ENCODE assay signal across 8 cellular contexts in genomic region chr12:56332512-56333196, GRCh38. TPM values are rescaled to one million over a fixed set of nuclear protein-coding genes. Genes with fewer than 3 reads are reported as not detected.
DNase-seq lines count a peak whose midpoint lies in the region; ATAC-seq and TF ChIP-seq lines count a peak whose summit lies in the region.

No MANE protein-coding gene starts in this region.

- no peaks in the 10 kb centered on the region for H3K27me3 ChIP-seq in adrenal gland
- H3K27me3 ChIP-seq in left lung, result no peaks in the 10 kb centered on the region
- no peaks in the 10 kb centered on the region for H3K27me3 ChIP-seq in thoracic aorta (replicated peaks; ENCODE audit: insufficient read depth)

- intact Hi-C loops in adrenal gland (cut with DNase I), result no loop called here
- intact Hi-C loops in left lung (cut with DNase I), result no loop called here

- 90 to 97% (median 95%) methylated on average over 11 of the region's 11 CpGs for WGBS in adrenal gland, 4 donors

- no peak for TF ChIP-seq CTCF in adrenal gland (IDR thresholded peaks at IDR 0.05)
- TF ChIP-seq CTCF in left lung (IDR thresholded peaks at IDR 0.05), result no peak
- TF ChIP-seq CTCF in thoracic aorta (IDR thresholded peaks at IDR 0.05), result no peak

- peaks cover 0 to 7% of the 10 kb centered on the region in 2 donors for H3K36me3 ChIP-seq in adrenal gland (replicated peaks in 1 of 2)
- H3K36me3 ChIP-seq in left lung, result peaks cover 0 to 7% of the 10 kb centered on the region in 2 donors
- H3K36me3 ChIP-seq in thoracic aorta, result peaks cover 1% of the 10 kb centered on the region

- H3K36me3 Mint-ChIP-seq in activated CD4-positive, alpha-beta T cell treated with anti-CD3 and anti-CD28 coated beads, Interleukin-2, amount 10 ng/mL, durations not matched to agents 7 days and 5 days (ENCODE audit: low read depth), result peaks cover 7% of the 10 kb centered on the region

- TF ChIP-seq POLR2A in adrenal gland (IDR thresholded peaks at IDR 0.05), result no peak

- H3K9me3 ChIP-seq in adrenal gland (replicated peaks in 1 of 3) (no peaks in the 10 kb centered on the region), left lung (no peaks in the 10 kb centered on the region), thoracic aorta (no peaks in the 10 kb centered on the region)

- no peaks in the 10 kb centered on the region for H3K27me3 Mint-ChIP-seq in activated CD4-positive, alpha-beta T cell treated with anti-CD3 and anti-CD28 coated beads, Interleukin-2, amount 10 ng/mL, durations not matched to agents 7 days and 5 days

- peak overlapping the region; percentile 88 for H3K4me3 Mint-ChIP-seq in activated CD4-positive, alpha-beta T cell treated with anti-CD3 and anti-CD28 coated beads, Interleukin-2, amount 10 ng/mL, durations not matched to agents 7 days and 5 days

- H3K4me1 Mint-ChIP-seq in activated CD4-positive, alpha-beta T cell treated with anti-CD3 and anti-CD28 coated beads, Interleukin-2, amount 10 ng/mL, durations not matched to agents 7 days and 5 days, result peaks cover 36% of the 10 kb centered on the region

- DNase-seq in activated CD4-positive, alpha-beta T cell treated with anti-CD3 and anti-CD28 coated beads, Interleukin-2, amount 10 ng/mL, durations not matched to agents 7 days and 5 days, result no peak
- no peak for DNase-seq in activated CD4-positive, alpha-beta T cell treated with anti-CD3 and anti-CD28 coated beads for 48 hours
- DNase-seq in adrenal gland, result no peak
- no peak for DNase-seq in left lung
- DNase-seq in thoracic aorta (ENCODE audit: low spot score), result no peak
- DNase-seq in NCI-H2171 (lab: John Stamatoyannopoulos, UW), result no peak
- no peak for DNase-seq in SIG-M5 treated with dmso at 0.1 percent for 504 hours (lab: John Stamatoyannopoulos, UW; ENCODE audit: unreplicated experiment)

- H3K4me3 ChIP-seq in adrenal gland (peak overlapping the region in 2 of 4 donors; percentile 57 to 58), left lung (peak overlapping the region in 1 of 2 donors; percentile 53), thoracic aorta (peak overlapping the region; percentile 78)

- no peak for ATAC-seq in left lung
- no peak for ATAC-seq in thoracic aorta (ENCODE audit: insufficient number of reproducible peaks, low FRiP score, low read depth)
- ATAC-seq in activated CD4-positive, CD25-positive, alpha-beta regulatory T cell treated with anti-CD3 and anti-CD28 coated beads, Interleukin-2, amount 50 U/mL, for 24 hours, result no peak

- peaks cover 7 to 18% of the 10 kb centered on the region in 2 donors for H3K4me1 ChIP-seq in adrenal gland (replicated peaks in 1 of 2)
- H3K4me1 ChIP-seq in left lung, result peaks cover 0 to 26% of the 10 kb centered on the region in 2 donors
- peaks cover 3 to 11% of the 10 kb centered on the region in 2 donors for H3K4me1 ChIP-seq in thoracic aorta (ENCODE audit: control insufficient read depth in 1 of 2, low read depth in 2 of 2)

- POLR2A ChIA-PET in activated CD4-positive, alpha-beta T cell treated with anti-CD3 and anti-CD28 coated beads, Interleukin-2, amount 10 ng/mL, durations not matched to agents 7 days and 5 days (lab: Charles Lee), result no interaction called here

- CTCF ChIA-PET in activated CD4-positive, alpha-beta T cell treated with anti-CD3 and anti-CD28 coated beads, Interleukin-2, amount 10 ng/mL, durations not matched to agents 7 days and 5 days (lab: Charles Lee), result interaction anchor here (0.9 to 3.1 kb wide), 10 partner anchors 9 to 304 kb away, joined by 3 to 15 read pairs (median 4); partner anchors contain the start of genes CNPY2 and SMARCC2

- H3K27ac Mint-ChIP-seq in activated CD4-positive, alpha-beta T cell treated with anti-CD3 and anti-CD28 coated beads, Interleukin-2, amount 10 ng/mL, durations not matched to agents 7 days and 5 days, result peak overlapping the region; percentile 97

- no peaks in the 10 kb centered on the region for H3K9me3 Mint-ChIP-seq in activated CD4-positive, alpha-beta T cell treated with anti-CD3 and anti-CD28 coated beads, Interleukin-2, amount 10 ng/mL, durations not matched to agents 7 days and 5 days

- peak overlapping the region in 4 of 5 donors; percentile 85 to 96 (median 90) for H3K27ac ChIP-seq in adrenal gland
- peak overlapping the region; percentile 93 to 95 for H3K27ac ChIP-seq in left lung
- H3K27ac ChIP-seq in thoracic aorta, result peak overlapping the region; percentile 91 to 93

RNA-seq across cellular contexts. Expression of gene PAN2, which starts 1.1 kb away (rescaled TPM):
- total RNA-seq in activated CD4-positive, alpha-beta T cell treated with anti-CD3 and anti-CD28 coated beads, Interleukin-2, amount 10 ng/mL, durations not matched to agents 7 days and 5 days, result 10 to 100 TPM; 76.9 to 78.9 TPM
- 100 to 1,000 TPM in 1 of 8 donors, 10 to 100 TPM in 7; 19.6 to 124 (median 54.8) TPM for total RNA-seq in adrenal gland
- 100 to 1,000 TPM in 2 of 3 donors, 10 to 100 TPM in 1; 40.8 to 111 (median 102) TPM for polyA plus RNA-seq in adrenal gland
- total RNA-seq in left lung, result 10 to 100 TPM; 49.9 to 58.4 TPM
- total RNA-seq in thoracic aorta, result 10 to 100 TPM; 39.8 to 42.7 TPM

RNA-seq across cellular contexts. Expression of gene IL23A, which starts 6.0 kb away (rescaled TPM):
- total RNA-seq in activated CD4-positive, alpha-beta T cell treated with anti-CD3 and anti-CD28 coated beads, Interleukin-2, amount 10 ng/mL, durations not matched to agents 7 days and 5 days, result 1 to 10 TPM; 6.1 to 8.0 TPM
- total RNA-seq in adrenal gland (under 1 TPM in 3 of 8 donors, not detected in 5; 0.29 to 0.65 (median 0.60) TPM), left lung (1 to 10 TPM in 1 of 2 donors, under 1 TPM in 1; 0.73 to 1.0 TPM), thoracic aorta (not detected)
- polyA plus RNA-seq in adrenal gland, result 1 to 10 TPM in 1 of 3 donors, under 1 TPM in 2; 0.55 to 1.3 (median 0.64) TPM

RNA-seq across cellular contexts. Expression of gene CNPY2, which starts 16.9 kb away (rescaled TPM):
- total RNA-seq in activated CD4-positive, alpha-beta T cell treated with anti-CD3 and anti-CD28 coated beads, Interleukin-2, amount 10 ng/mL, durations not matched to agents 7 days and 5 days, result 100 to 1,000 TPM in 1 of 2 experiments, 10 to 100 TPM in 1; 96.2 to 105 TPM
- total RNA-seq in adrenal gland (100 to 1,000 TPM; 103 to 163 (median 145) TPM), left lung (100 to 1,000 TPM; 135 to 152 TPM), thoracic aorta (10 to 100 TPM; 72.0 to 85.1 TPM)
- polyA plus RNA-seq in adrenal gland, result 100 to 1,000 TPM; 138 to 192 (median 179) TPM

RNA-seq across cellular contexts. Expression of gene STAT2, which starts 27.3 kb away (rescaled TPM):
- 100 to 1,000 TPM; 391 to 398 TPM for total RNA-seq in activated CD4-positive, alpha-beta T cell treated with anti-CD3 and anti-CD28 coated beads, Interleukin-2, amount 10 ng/mL, durations not matched to agents 7 days and 5 days
- total RNA-seq in adrenal gland (100 to 1,000 TPM in 5 of 8 donors, 10 to 100 TPM in 3; 74.2 to 197 (median 105) TPM), left lung (100 to 1,000 TPM; 175 to 187 TPM), thoracic aorta (100 to 1,000 TPM; 161 to 192 TPM)
- 100 to 1,000 TPM in 1 of 3 donors, 10 to 100 TPM in 2; 45.3 to 120 (median 47.3) TPM for polyA plus RNA-seq in adrenal gland

RNA-seq across cellular contexts. Expression of gene APOF, which starts 30.0 kb away (rescaled TPM):
- total RNA-seq in activated CD4-positive, alpha-beta T cell treated with anti-CD3 and anti-CD28 coated beads, Interleukin-2, amount 10 ng/mL, durations not matched to agents 7 days and 5 days, result not detected
- total RNA-seq in adrenal gland, result not detected
- polyA plus RNA-seq in adrenal gland, result under 1 TPM in 1 of 3 donors, not detected in 2; 0.24 TPM
- total RNA-seq in left lung, result not detected
- not detected for total RNA-seq in thoracic aorta
